In the genomic region with DNA sequence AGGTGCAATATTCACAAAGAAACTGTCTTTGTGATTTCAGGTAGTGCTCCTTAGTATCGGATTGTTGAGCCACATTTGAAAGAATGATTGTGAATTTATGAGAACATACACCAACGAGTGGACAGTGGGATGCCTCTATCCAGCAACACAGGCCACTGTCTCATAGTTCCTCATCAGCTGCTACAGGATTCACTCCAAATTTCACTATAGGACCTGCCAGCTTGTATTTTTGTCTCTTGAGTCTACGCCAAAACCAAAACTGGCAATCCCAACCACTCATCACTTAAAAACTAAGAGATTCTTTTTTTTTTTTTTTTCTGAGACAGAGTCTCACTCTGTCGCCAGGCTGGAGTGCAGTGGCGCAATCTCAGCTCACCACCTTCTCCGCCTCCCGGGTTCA, we compare ENCODE assay signal across 22 cellular contexts.
DNase-seq lines count a peak whose midpoint lies in the region; ATAC-seq, FAIRE-seq and TF ChIP-seq lines count a peak whose summit lies in the region.
"Had no signal": no experiment of that assay in that cellular context is flagged by ENCODE, and none has a peak within 500 bp of the region (broad histone marks: within the 10 kb centered on the region; RNA-seq: fewer than 3 reads in every experiment).

No MANE protein-coding gene starts in this region.

- H3K4me1 ChIP-seq in small intestine (ENCODE audit: control insufficient read depth in 2 of 2, insufficient read depth in 1 of 2, low read depth in 1 of 2, low read length in 1 of 2) (peaks cover 2% of the 10 kb centered on the region in 2 donors), aorta (ENCODE audit: control insufficient read depth in 1 of 2, insufficient read depth in 2 of 2, low read length in 2 of 2) (no peaks in the 10 kb centered on the region)
- H3K4me1 ChIP-seq: BLaER1 had no signal

- H3K9me3 ChIP-seq in MG63, result no peaks in the 10 kb centered on the region
- no peaks in the 10 kb centered on the region for H3K9me3 ChIP-seq in SK-N-MC (ENCODE audit: low read depth, low read length)
- no peaks in the 10 kb centered on the region for H3K9me3 ChIP-seq in small intestine (ENCODE audit: control insufficient read depth, low read depth)
- H3K9me3 ChIP-seq in aorta (ENCODE audit: control insufficient read depth, low read length), result no peaks in the 10 kb centered on the region
- H3K9me3 ChIP-seq: BLaER1 had no signal

- H3K36me3 ChIP-seq in MG63 (no peaks in the 10 kb centered on the region), SK-N-MC (ENCODE audit: insufficient read depth, low read length) (no peaks in the 10 kb centered on the region), small intestine (ENCODE audit: control insufficient read depth in 2 of 2, insufficient read depth in 2 of 2, low read length in 2 of 2) (no peaks in the 10 kb centered on the region), aorta (ENCODE audit: control insufficient read depth in 1 of 2, insufficient read depth in 2 of 2, low read length in 1 of 2) (no peaks in the 10 kb centered on the region)
- H3K36me3 ChIP-seq: BLaER1 had no signal

- no peaks in the 10 kb centered on the region for H3K27me3 ChIP-seq in MG63
- H3K27me3 ChIP-seq in small intestine (ENCODE audit: control insufficient read depth in 2 of 2, insufficient read depth in 2 of 2, low read length in 2 of 2), result no peaks in the 10 kb centered on the region
- H3K27me3 ChIP-seq in aorta (ENCODE audit: control insufficient read depth in 1 of 2, insufficient read depth in 2 of 2, low read length in 1 of 2), result no peaks in the 10 kb centered on the region
- H3K27me3 ChIP-seq: BLaER1 had no signal

- WGBS in small intestine, 3 donors, result 31 to 71% (median 50%) methylated on average over 7 of the region's 7 CpGs
- 87 to 92% methylated on average over 7 of the region's 7 CpGs for WGBS in aorta, 2 donors

- FAIRE-seq in small intestine (lab: Jason Lieb, UNC), result no peak
- FAIRE-seq: GM12878, HepG2 had no signal

- 0 out of 2 replicates have a peak overlapping the region, but pooled peaks have one; percentile 9 for H3K27ac ChIP-seq in SK-N-MC
- peak overlapping the region in 1 of 2 donors; percentile 58 for H3K27ac ChIP-seq in small intestine (ENCODE audit: low read depth in 1 of 2, low read length in 1 of 2)
- H3K27ac ChIP-seq in aorta (ENCODE audit: low read depth in 1 of 2, low read length in 2 of 2), result no peak overlapping the region
- H3K27ac ChIP-seq: BLaER1, RWPE1 had no signal

- ATAC-seq in sciatic nerve (no peak), aorta (ENCODE audit: low FRiP score) (no peak)
- ATAC-seq: GM12878, HepG2 had no signal

- DNase-seq in AG10803 (ENCODE audit: low read depth) (peak; percentile 26), MG63 (peak; percentile 16), SK-N-MC (ENCODE audit: low read depth, low spot score) (no peak), small intestine (peak; percentile 8), sciatic nerve (ENCODE audit: low spot score) (no peak), aorta (no peak), T1000 (lab: John Stamatoyannopoulos, UW) (no peak)
- DNase-seq: CD4-positive, CD25-positive, alpha-beta regulatory T cell; DMS53; GDM1; H7; Karpas-422; NCI-H1092 treated with DMSO at 0.1 percent for 48 hours; NCI-H1436; NCI-H187; NCI-H2081 treated with DMSO at 0.1 percent for 48 hours; NCI-H526; SHP77 had no signal

- no peak for TF ChIP-seq CTCF in AG10803 (conservative IDR thresholded peaks at IDR 0.05; ENCODE audit: low read length)

- intact Hi-C loops in sciatic nerve (cut with DNase I) (no loop called here), aorta (cut with DNase I) (no loop called here)

- H3K9ac ChIP-seq in SK-N-MC (ENCODE audit: insufficient read length), result no peak overlapping the region
- H3K9ac ChIP-seq: BLaER1 had no signal

- H3K4me3 ChIP-seq in AG10803 (ENCODE audit: low read length) (no peak overlapping the region), MG63 (peak overlapping the region; percentile 30), SK-N-MC (no peak overlapping the region), small intestine (ENCODE audit: low read depth in 1 of 2, low read length in 2 of 2) (peak overlapping the region in 1 of 2 donors; percentile 15), aorta (ENCODE audit: low read length in 2 of 2) (no peak overlapping the region)
- H3K4me3 ChIP-seq: BLaER1, GM12878 had no signal

Comparison
In these comparisons a context has a peak if more than half of its experiments do, and no peak if none do; other contexts are left out.
1. DNase-seq: peak in AG10803 (single experiment), MG63 (single experiment) and small intestine (single experiment); none in SK-N-MC (single experiment), sciatic nerve (single experiment), aorta (0 of 2) and T1000 (single experiment).